ENCODE assay signal across 31 cellular contexts in the genomic region with DNA sequence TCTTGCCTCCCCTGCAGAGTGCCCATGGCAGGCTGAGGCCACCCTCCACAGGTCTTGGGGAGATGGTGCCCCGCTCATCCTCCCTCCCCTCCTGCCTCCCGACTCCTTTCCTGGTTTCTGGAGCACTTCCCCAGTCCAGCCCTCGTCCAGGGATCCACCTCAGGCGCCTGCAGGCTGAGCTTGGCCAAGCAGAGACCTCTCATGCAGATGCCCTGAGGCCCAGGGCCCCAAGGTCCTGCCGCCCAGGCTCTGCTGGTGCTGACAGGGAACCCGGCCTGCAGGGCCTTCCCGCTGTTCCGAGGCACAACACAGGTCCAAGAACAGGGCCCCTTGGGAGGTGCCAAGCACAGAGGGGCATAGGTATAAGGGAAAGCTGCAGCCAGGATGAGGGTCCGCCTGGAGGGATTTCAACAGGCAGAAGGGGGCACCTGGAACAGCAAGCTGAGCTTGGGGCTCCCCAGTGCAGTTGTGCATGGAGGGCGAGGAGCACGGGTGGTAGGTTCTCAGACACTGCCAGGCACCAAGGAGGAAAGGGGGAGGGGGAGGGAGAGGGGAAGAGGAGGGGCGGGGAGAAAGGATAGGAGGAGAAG. TPM values are rescaled to one million over a fixed set of nuclear protein-coding genes. Genes with fewer than 3 reads are reported as not detected.
"Had no signal": no experiment of that assay in that cellular context is flagged by ENCODE, and none has a peak within 500 bp of the region (broad histone marks: within the 10 kb centered on the region; RNA-seq: fewer than 3 reads in every experiment).

No MANE protein-coding gene starts in this region.

- H3K27ac ChIP-seq: ascending aorta, cardiac muscle cell, foreskin keratinocyte, heart right ventricle, left lung, lower lobe of right lung, pancreas, psoas muscle, sigmoid colon, vagina, WERI-Rb-1 had no signal

- H3K27me3 Mint-ChIP-seq: activated naive CD4-positive, alpha-beta T cell treated with anti-CD3 and anti-CD28 coated beads, Interleukin-2, amount 10 ng/mL, durations not matched to agents 7 days and 5 days; activated naive CD8-positive, alpha-beta T cell treated with anti-CD3 and anti-CD28 coated beads, Interleukin-2, amount 10 ng/mL, durations not matched to agents 7 days and 5 days; brain; stimulated activated naive CD8-positive, alpha-beta T cell treated with anti-CD3 and anti-CD28 coated beads, Interleukin-15, amount 100 ng/mL, for 72 hours; type B pancreatic cell had no signal

- DNase-seq: activated CD4-positive, alpha-beta T cell treated with anti-CD3 and anti-CD28 coated beads for 48 hours; activated CD4-positive, alpha-beta T cell treated with anti-CD3 and anti-CD28 coated beads, Interleukin-2, amount 50 U/mL, for 48 hours; activated CD8-positive, alpha-beta memory T cell treated with anti-CD3 and anti-CD28 coated beads for 24 hours; activated gamma-delta T cell; activated naive CD4-positive, alpha-beta T cell treated with anti-CD3 and anti-CD28 coated beads, Interleukin-2, amount 10 ng/mL, durations not matched to agents 7 days and 5 days; activated naive CD8-positive, alpha-beta T cell treated with anti-CD3 and anti-CD28 coated beads, Interleukin-2, amount 10 ng/mL, durations not matched to agents 7 days and 5 days; cortex of kidney; foreskin keratinocyte; heart right ventricle; left lung; lower lobe of right lung; mucosa of descending colon; nephron progenitor cell; psoas muscle; sigmoid colon; small intestine; stimulated activated CD4-positive, alpha-beta T cell treated with anti-CD3 and anti-CD28 coated beads, Interleukin-4, amount 100 ng/mL, for 4 hours; stimulated activated CD8-positive, alpha-beta memory T cell treated with anti-CD3 and anti-CD28 coated beads, Interleukin-4, amount 100 ng/mL, for 48 hours; stimulated activated naive CD8-positive, alpha-beta T cell treated with anti-CD3 and anti-CD28 coated beads, Interleukin-15, amount 100 ng/mL, for 72 hours; substantia nigra; T-helper 9 cell; WERI-Rb-1 had no signal

- H3K36me3 ChIP-seq: pancreas had no signal

- H3K27ac Mint-ChIP-seq: activated naive CD4-positive, alpha-beta T cell treated with anti-CD3 and anti-CD28 coated beads, Interleukin-2, amount 10 ng/mL, durations not matched to agents 7 days and 5 days; activated naive CD8-positive, alpha-beta T cell treated with anti-CD3 and anti-CD28 coated beads, Interleukin-2, amount 10 ng/mL, durations not matched to agents 7 days and 5 days; stimulated activated naive CD8-positive, alpha-beta T cell treated with anti-CD3 and anti-CD28 coated beads, Interleukin-15, amount 100 ng/mL, for 72 hours; type B pancreatic cell had no signal

- H3K4me3 Mint-ChIP-seq: activated naive CD4-positive, alpha-beta T cell treated with anti-CD3 and anti-CD28 coated beads, Interleukin-2, amount 10 ng/mL, durations not matched to agents 7 days and 5 days; activated naive CD8-positive, alpha-beta T cell treated with anti-CD3 and anti-CD28 coated beads, Interleukin-2, amount 10 ng/mL, durations not matched to agents 7 days and 5 days; brain; nephron progenitor cell; stimulated activated memory B cell treated with anti-CD40 and anti-IgM and Interleukin-4, amounts not matched to agents 10 μg/mL and 1 μg/mL and 100 μg/mL, for 72 hours; stimulated activated naive CD8-positive, alpha-beta T cell treated with anti-CD3 and anti-CD28 coated beads, Interleukin-15, amount 100 ng/mL, for 72 hours; type B pancreatic cell had no signal

- H3K9me3 ChIP-seq: ascending aorta, heart right ventricle, left lung, lower lobe of right lung, mucosa of descending colon, pancreas, psoas muscle, sigmoid colon, vagina had no signal

- H3K27me3 ChIP-seq: ascending aorta, cardiac muscle cell, left lung, pancreas, sigmoid colon, vagina had no signal

- H3K4me3 ChIP-seq: ascending aorta, cardiac muscle cell, heart right ventricle, left lung, lower lobe of right lung, mucosa of descending colon, pancreas, psoas muscle, sigmoid colon, vagina had no signal

- H3K9me3 Mint-ChIP-seq: activated naive CD4-positive, alpha-beta T cell treated with anti-CD3 and anti-CD28 coated beads, Interleukin-2, amount 10 ng/mL, durations not matched to agents 7 days and 5 days; activated naive CD8-positive, alpha-beta T cell treated with anti-CD3 and anti-CD28 coated beads, Interleukin-2, amount 10 ng/mL, durations not matched to agents 7 days and 5 days; brain; nephron progenitor cell; stimulated activated memory B cell treated with anti-CD40 and anti-IgM and Interleukin-4, amounts not matched to agents 10 μg/mL and 1 μg/mL and 100 μg/mL, for 72 hours; stimulated activated naive CD8-positive, alpha-beta T cell treated with anti-CD3 and anti-CD28 coated beads, Interleukin-15, amount 100 ng/mL, for 72 hours; type B pancreatic cell had no signal

- ATAC-seq: activated CD4-positive, CD25-positive, alpha-beta regulatory T cell treated with anti-CD3 and anti-CD28 coated beads, Interleukin-2, amount 50 U/mL, for 24 hours; esophagus mucosa; foreskin keratinocyte; heart right ventricle; left lung; lower lobe of right lung; mucosa of descending colon; pancreas; psoas muscle; stimulated activated memory B cell treated with anti-CD40 and anti-IgM and Interleukin-4, amounts not matched to agents 10 μg/mL and 1 μg/mL and 100 μg/mL, for 72 hours; stimulated activated naive CD8-positive, alpha-beta T cell treated with anti-CD3 and anti-CD28 coated beads, Interleukin-15, amount 100 ng/mL, for 72 hours had no signal

- H3K4me1 ChIP-seq: ascending aorta, foreskin keratinocyte, heart right ventricle, left lung, lower lobe of right lung, pancreas, psoas muscle, sigmoid colon, vagina had no signal

- H3K4me1 Mint-ChIP-seq: activated naive CD4-positive, alpha-beta T cell treated with anti-CD3 and anti-CD28 coated beads, Interleukin-2, amount 10 ng/mL, durations not matched to agents 7 days and 5 days; activated naive CD8-positive, alpha-beta T cell treated with anti-CD3 and anti-CD28 coated beads, Interleukin-2, amount 10 ng/mL, durations not matched to agents 7 days and 5 days; stimulated activated naive CD8-positive, alpha-beta T cell treated with anti-CD3 and anti-CD28 coated beads, Interleukin-15, amount 100 ng/mL, for 72 hours had no signal

- H3K36me3 Mint-ChIP-seq: type B pancreatic cell had no signal

RNA-seq across cellular contexts. Expression of a gene that starts 37.9 kb away (rescaled TPM):
- total RNA-seq: ascending aorta had no signal
